In genomic region chr11:123851110-123851509, GRCh38 we compare ENCODE assay signal across 1 cellular context.
TF ChIP-seq lines count a peak whose summit lies in the region.

No MANE protein-coding gene starts in this region.

TF ChIP-seq in H1, 55 proteins besides CTCF, POLR2A, EP300 and RAD21:
- TF ChIP-seq, protein P1, sequence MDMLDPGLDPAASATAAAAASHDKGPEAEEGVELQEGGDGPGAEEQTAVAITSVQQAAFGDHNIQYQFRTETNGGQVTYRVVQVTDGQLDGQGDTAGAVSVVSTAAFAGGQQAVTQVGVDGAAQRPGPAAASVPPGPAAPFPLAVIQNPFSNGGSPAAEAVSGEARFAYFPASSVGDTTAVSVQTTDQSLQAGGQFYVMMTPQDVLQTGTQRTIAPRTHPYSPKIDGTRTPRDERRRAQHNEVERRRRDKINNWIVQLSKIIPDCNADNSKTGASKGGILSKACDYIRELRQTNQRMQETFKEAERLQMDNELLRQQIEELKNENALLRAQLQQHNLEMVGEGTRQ (IDR thresholded peaks at IDR 0.05; ENCODE audit: low read length): no peak
- TF ChIP-seq ZNF274 (IDR thresholded peaks at IDR 0.05; ENCODE audit: borderline replicate concordance, extremely low read depth, low read length) (no peak), E2F6 (IDR thresholded peaks at IDR 0.05) (no peak), SRF (IDR thresholded peaks at IDR 0.05; ENCODE audit: low read depth, low read length) (no peak), NRF1 (IDR thresholded peaks at IDR 0.05; ENCODE audit: low read depth, low read length) (no peak), BCL11A (IDR thresholded peaks at IDR 0.05; ENCODE audit: low read depth in 2 of 2, low read length in 2 of 2) (no peak), CEBPB (IDR thresholded peaks at IDR 0.05; ENCODE audit: low read depth, low read length) (no peak), EGR1 (IDR thresholded peaks at IDR 0.05; ENCODE audit: borderline replicate concordance, low read depth, low read length) (no peak), RFX5 (IDR thresholded peaks at IDR 0.05; ENCODE audit: borderline replicate concordance, low read depth, low read length) (no peak), PHF8 (conservative IDR thresholded peaks at IDR 0.05; ENCODE audit: low read depth, low read length) (no peak), POU5F1 (IDR thresholded peaks at IDR 0.05; ENCODE audit: low read depth, low read length) (no peak), FOSL1 (IDR thresholded peaks at IDR 0.05; ENCODE audit: insufficient read depth, low read depth, low read length) (no peak), JUND (IDR thresholded peaks at IDR 0.05; ENCODE audit: low read length) (no peak), CHD1 (IDR thresholded peaks at IDR 0.05; ENCODE audit: low read depth, low read length) (no peak), CHD2 (IDR thresholded peaks at IDR 0.05; ENCODE audit: low read length) (no peak), CBX5 (IDR thresholded peaks at IDR 0.05; ENCODE audit: low read depth, low read length) (no peak), BACH1 (IDR thresholded peaks at IDR 0.05; ENCODE audit: low read length) (no peak), SUZ12 (IDR thresholded peaks at IDR 0.05; ENCODE audit: low read length) (no peak)
